ENCODE assay signal across 8 cellular contexts in genomic region chr14:104680806-104681688, GRCh38. TPM values are rescaled to one million over a fixed set of nuclear protein-coding genes. Genes with fewer than 3 reads are reported as not detected.
DNase-seq lines count a peak whose midpoint lies in the region; ATAC-seq and TF ChIP-seq lines count a peak whose summit lies in the region.

No MANE protein-coding gene starts in this region.

- in situ Hi-C loops in HAP-1 (cut with MboI; ENCODE audit: low sequenced_read_pairs), result no loop called here

- H3K4me3 Mint-ChIP-seq in dendritic cell treated with granulocyte-macrophage colony-stimulating factor and Interleukin-4, amounts not matched to agents 40 ng/mL and 50 ng/mL, for 4 days, result peak overlapping the region; percentile 62

- H3K27ac ChIP-seq in right lobe of liver (peak overlapping the region; percentile 56 to 78 (median 65)), tibial artery (peak overlapping the region; percentile 87 to 91)

- peaks cover 79% of the 10 kb centered on the region for H3K4me1 Mint-ChIP-seq in dendritic cell treated with granulocyte-macrophage colony-stimulating factor and Interleukin-4, amounts not matched to agents 40 ng/mL and 50 ng/mL, for 4 days (ENCODE audit: low read depth)

- WGBS in right lobe of liver (ENCODE audit: insufficient coverage, low coverage, low lambda C conversion rate, missing lambda C conversion rate), result 30% methylated on average over 14 of the region's 26 CpGs

- peak; percentile 84 for DNase-seq in AG20443 (ENCODE audit: low spot score)
- DNase-seq in NCI-H69 (lab: John Stamatoyannopoulos, UW), result peak; percentile 29
- DNase-seq in right lobe of liver, result peak; percentile 80 to 91 (median 89)
- DNase-seq in tibial artery, result peak; percentile 89 to 95
- DNase-seq in HAP-1 (ENCODE audit: low spot score in 2 of 2), result no peak

- ATAC-seq in GM21526 (IDR thresholded peaks at IDR 0.05; ENCODE audit: low FRiP score, unreplicated experiment) (peak; percentile 47), right lobe of liver (peak; percentile 68 to 77 (median 70)), GM18511 (IDR thresholded peaks at IDR 0.05; ENCODE audit: unreplicated experiment) (no peak)

- H3K36me3 ChIP-seq in right lobe of liver, result no peaks in the 10 kb centered on the region
- no peaks in the 10 kb centered on the region for H3K36me3 ChIP-seq in tibial artery
- H3K36me3 ChIP-seq in HAP-1 (replicated peaks), result no peaks in the 10 kb centered on the region

- TF ChIP-seq POLR2A in right lobe of liver (IDR thresholded peaks at IDR 0.05), result no peak

- no peak overlapping the region for H3K4me3 ChIP-seq in right lobe of liver
- peak overlapping the region; percentile 32 to 45 for H3K4me3 ChIP-seq in tibial artery
- no peak overlapping the region for H3K4me3 ChIP-seq in HAP-1

- H3K36me3 Mint-ChIP-seq in dendritic cell treated with granulocyte-macrophage colony-stimulating factor and Interleukin-4, amounts not matched to agents 40 ng/mL and 50 ng/mL, for 4 days (ENCODE audit: low read depth), result no peaks in the 10 kb centered on the region

- H3K9me3 ChIP-seq in right lobe of liver (no peaks in the 10 kb centered on the region), tibial artery (no peaks in the 10 kb centered on the region), HAP-1 (no peaks in the 10 kb centered on the region)

- no peaks in the 10 kb centered on the region for H3K9me3 Mint-ChIP-seq in dendritic cell treated with granulocyte-macrophage colony-stimulating factor and Interleukin-4, amounts not matched to agents 40 ng/mL and 50 ng/mL, for 4 days

- H3K27me3 ChIP-seq in right lobe of liver, result no peaks in the 10 kb centered on the region
- no peaks in the 10 kb centered on the region for H3K27me3 ChIP-seq in tibial artery
- H3K27me3 ChIP-seq in HAP-1 (ENCODE audit: low read depth), result no peaks in the 10 kb centered on the region

- H3K27ac Mint-ChIP-seq in dendritic cell treated with granulocyte-macrophage colony-stimulating factor and Interleukin-4, amounts not matched to agents 40 ng/mL and 50 ng/mL, for 4 days, result peak overlapping the region; percentile 97

- peaks cover 0 to 50% (median 28%) of the 10 kb centered on the region in 4 donors for H3K4me1 ChIP-seq in right lobe of liver
- H3K4me1 ChIP-seq in tibial artery, result peaks cover 0 to 66% (median 57%) of the 10 kb centered on the region in 4 donors
- peaks cover 25% of the 10 kb centered on the region for H3K4me1 ChIP-seq in HAP-1

- peak in 1 of 4 donors; percentile 43 for TF ChIP-seq CTCF in right lobe of liver (IDR thresholded peaks at IDR 0.05)
- peak in 1 of 2 experiments; percentile 16 for TF ChIP-seq CTCF in tibial artery (IDR thresholded peaks at IDR 0.05)

- intact Hi-C loops in dendritic cell treated with granulocyte-macrophage colony-stimulating factor and Interleukin-4, amounts not matched to agents 40 ng/mL and 50 ng/mL, for 4 days (cut with micrococcal nuclease), result no loop called here
- intact Hi-C loops in right lobe of liver (cut with DNase I) (no loop called here), tibial artery (cut with DNase I; ENCODE audit: low total_unique reads) (no loop called here)

- peaks cover 9% of the 10 kb centered on the region for H3K27me3 Mint-ChIP-seq in dendritic cell treated with granulocyte-macrophage colony-stimulating factor and Interleukin-4, amounts not matched to agents 40 ng/mL and 50 ng/mL, for 4 days

RNA-seq across cellular contexts. Expression of gene INF2, which starts 8.4 kb away (rescaled TPM):
- total RNA-seq in right lobe of liver, result 10 to 100 TPM; 47.5 to 98.2 (median 71.4) TPM

RNA-seq across cellular contexts. Expression of gene ADSS1, which starts 43.0 kb away (rescaled TPM):
- 10 to 100 TPM in 5 of 6 experiments, 1 to 10 TPM in 1; 8.1 to 50.5 (median 36.8) TPM for total RNA-seq in right lobe of liver

Comparison
In these comparisons a context has a peak if more than half of its experiments do, and no peak if none do; other contexts are left out.
1. DNase-seq: peak in AG20443 (single experiment), NCI-H69 (single experiment), right lobe of liver (3 of 3) and tibial artery (2 of 2); none in HAP-1 (0 of 2).
2. H3K4me3 ChIP-seq: peak in tibial artery (2 of 2); none in right lobe of liver (0 of 3) and HAP-1 (single experiment).